9 cellular contexts compared by ENCODE assay signal in the genomic region with DNA sequence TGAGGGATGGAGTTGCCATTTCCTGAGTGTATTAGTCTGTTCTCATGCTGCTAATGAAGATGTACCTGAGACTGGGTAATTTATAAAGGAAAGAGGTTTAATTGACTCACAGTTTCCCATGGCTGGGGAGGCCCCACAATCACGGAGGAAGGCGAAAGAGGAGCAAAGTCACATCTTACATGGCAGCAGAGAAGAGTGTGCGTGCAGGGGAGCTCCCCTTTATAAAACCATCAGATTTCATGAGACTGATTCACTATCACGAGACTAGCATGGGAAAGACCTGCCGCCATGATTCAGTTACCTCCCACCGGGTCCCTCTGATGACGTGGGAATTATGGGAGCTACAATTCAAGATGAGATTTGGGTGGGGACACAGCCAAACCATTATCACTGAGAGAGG. TPM values are rescaled to one million over a fixed set of nuclear protein-coding genes. Genes with fewer than 3 reads are reported as not detected.
DNase-seq lines count a peak whose midpoint lies in the region; ATAC-seq, FAIRE-seq and TF ChIP-seq lines count a peak whose summit lies in the region.
"Not testable (repeated sequence)": the region's sequence is repeated elsewhere in the genome, so short reads cannot be mapped to it uniquely, and the experiment has no call there.
"Had no signal": no experiment of that assay in that cellular context is flagged by ENCODE, and none has a peak within 500 bp of the region (broad histone marks: within the 10 kb centered on the region; RNA-seq: fewer than 3 reads in every experiment).

No MANE protein-coding gene starts in this region.

- not testable (repeated sequence) for H3K9ac ChIP-seq in K562 (ENCODE audit: insufficient read depth in 1 of 2, low read depth in 2 of 2, low read length in 2 of 2)

- not testable (repeated sequence) for H3K4me3 Mint-ChIP-seq in WTC11

- peaks cover 60% of the 10 kb centered on the region for H3K36me3 Mint-ChIP-seq in WTC11

- H3K4me1 ChIP-seq in K562 (replicated peaks in 1 of 2; ENCODE audit: control insufficient read depth in 2 of 2, insufficient read depth in 2 of 2, low read length in 2 of 2), result not testable (repeated sequence)

- not testable (repeated sequence) for H4K20me1 ChIP-seq in K562 (replicated peaks; ENCODE audit: control insufficient read depth, insufficient read depth, low read length)

- peaks cover 73% of the 10 kb centered on the region for H3K36me3 ChIP-seq in K562 (ENCODE audit: control insufficient read depth, insufficient read depth, low read length)

- TF ChIP-seq POLR2A in K562 (conservative IDR thresholded peaks at IDR 0.05), result not testable (repeated sequence)

- H3K9me3 Mint-ChIP-seq in WTC11, result not testable (repeated sequence)

- not testable (repeated sequence) for H3K9me1 ChIP-seq in K562 (ENCODE audit: control insufficient read depth, insufficient read depth, low read length)

- H3K27ac Mint-ChIP-seq in WTC11, result peak overlapping the region; percentile 51; the same call in 1 of the 2 replicates

- in situ Hi-C loops in K562 (cut with MboI), result not testable (repeated sequence)

- not testable (repeated sequence) for TF ChIP-seq CTCF in WTC11 (IDR thresholded peaks at IDR 0.05); K562 (IDR thresholded peaks at IDR 0.05 in 2 of 3, conservative IDR thresholded peaks at IDR 0.05 in 1 of 3; ENCODE audit: insufficient read depth in 2 of 3, low read depth in 1 of 3, low read length in 3 of 3)

- H3K27ac ChIP-seq in K562 (ENCODE audit: extremely low read depth, low read depth, low read length), result not testable (repeated sequence)

- intact Hi-C loops in K562 (cut with micrococcal nuclease), result not testable (repeated sequence)

- WGBS in K562 (ENCODE audit: insufficient coverage, low coverage, missing lambda C conversion rate), result 93% methylated on average over 7 of the region's 7 CpGs

- DNase-seq in WTC11 (ENCODE audit: low spot score); K562 (ENCODE audit: extremely low read depth in 1 of 4, low spot score in 3 of 4): not testable (repeated sequence)
- DNase-seq in activated CD4-positive, alpha-beta T cell treated with anti-CD3 and anti-CD28 coated beads, Interleukin-2, amount 50 U/mL, for 48 hours, result peak; percentile 36 to 60
- peak; percentile 31 to 45 for DNase-seq in activated T-cell treated with anti-CD3 and anti-CD28 coated beads, Interleukin-2, amount 50 U/mL, for 48 hours
- peak; percentile 23 for DNase-seq in activated naive CD4-positive, alpha-beta T cell treated with anti-CD3 and anti-CD28 coated beads, Interleukin-2, amount 50 U/mL, for 16 hours
- DNase-seq in stimulated activated CD4-positive, alpha-beta T cell treated with anti-CD3 and anti-CD28 coated beads, Interleukin-15, amount 100 ng/mL, for 24 hours, result peak; percentile 65
- DNase-seq in stimulated activated CD4-positive, alpha-beta T cell treated with anti-CD3 and anti-CD28 coated beads, TNF-alpha, amount 100 ng/mL, for 48 hours (ENCODE audit: low read depth in 3 of 3), result peak in 2 of 3 donors; percentile 23 to 47

- not testable (repeated sequence) for ATAC-seq in WTC11, K562

- H3K79me2 ChIP-seq in K562 (ENCODE audit: control insufficient read depth, insufficient read depth, low read length), result peaks cover 24% of the 10 kb centered on the region

- TF ChIP-seq EP300 in K562 (IDR thresholded peaks at IDR 0.05; ENCODE audit: low read length), result not testable (repeated sequence)

- H3K27me3 Mint-ChIP-seq in WTC11 (ENCODE audit: low read depth), result not testable (repeated sequence)

- H3K27me3 ChIP-seq in K562 (ENCODE audit: control insufficient read depth in 2 of 2, insufficient read depth in 2 of 2, low read length in 2 of 2), result not testable (repeated sequence)

- not testable (repeated sequence) for BruUV-seq in K562 (replicated peaks; lab: Mats Ljungman, UMichigan)

- H3K4me1 Mint-ChIP-seq in WTC11, result peaks cover 18% of the 10 kb centered on the region

- H3K4me3 ChIP-seq in K562, result not testable (repeated sequence)

- not testable (repeated sequence) for H2AFZ ChIP-seq in K562 (ENCODE audit: low read depth, low read length)

- FAIRE-seq in K562 (lab: Jason Lieb, UNC), result not testable (repeated sequence)

- not testable (repeated sequence) for TF ChIP-seq RAD21 in K562 (CRISPR knock-in tag; conservative IDR thresholded peaks at IDR 0.05 in 1 of 2, IDR thresholded peaks at IDR 0.05 in 1 of 2)

- POLR2A ChIA-PET in WTC11 (lab: Charles Lee); K562 (lab: Yijun Ruan, JAX): not testable (repeated sequence)

- H3K4me2 ChIP-seq in K562 (ENCODE audit: insufficient read depth, low read length), result not testable (repeated sequence)

- CTCF ChIA-PET in WTC11 (lab: Charles Lee); K562 (lab: Yijun Ruan, JAX; ENCODE audit: low intra/inter-chr PET ratio): not testable (repeated sequence)

- not testable (repeated sequence) for H3K9me3 ChIP-seq in K562 (replicated peaks; ENCODE audit: control insufficient read depth, insufficient read depth, low read depth, low read length)

TF ChIP-seq in K562, 482 proteins besides CTCF, POLR2A, EP300 and RAD21:
- TF ChIP-seq ZNF431 (CRISPR knock-in tag; IDR thresholded peaks at IDR 0.05), result peak; percentile 49; the same call in 1 of the 2 replicates
TF ChIP-seq in K562: peak in this region for 1; not testable (repeated sequence) for 481.

RNA-seq across cellular contexts. Expression of a gene that starts 5.9 kb away (rescaled TPM):
- total RNA-seq in WTC11 (2021) (68.4 to 70.2 TPM (median 69.6 TPM) in 3 replicates), K562 (2014; rRNA removed) (22.3 and 32.0 TPM in 2 replicates), K562 (2014; rRNA removed; fragmentation: Illumina TruSeq; extraction: Trizol) (18.7 and 21.1 TPM in 2 replicates), K562 (2015; rRNA removed; fragmentation: Illumina TruSeq; extraction: Trizol) (18.6 TPM in 2 replicates), K562 (2021) (32.2 and 38.2 TPM in 2 replicates)
- total RNA-seq in K562 (2011; cell fraction: chromatin; rRNA removed; ENCODE audit: low replicate concordance), result 81.0 and 87.4 TPM in 2 replicates
- 56.5 and 64.7 TPM in 2 replicates for total RNA-seq in K562 (2011; cell fraction: nucleolus; rRNA removed)
- total RNA-seq in K562 (2011; cell fraction: nucleoplasm; rRNA removed), result 82.6 and 125 TPM in 2 replicates
- polyA plus RNA-seq in K562 (2011; rRNA removed) (15.6 and 17.1 TPM in 2 replicates), K562 (2014; fragmentation: Illumina TruSeq; extraction: Trizol) (20.8 and 26.7 TPM in 2 replicates), K562 (2014; fragmentation: Nextera tagmentation; extraction: Ambion mirVana) (1 to 10 TPM; 2.6 to 4.1 TPM), K562 (2014; rRNA removed) (23.9 and 27.4 TPM in 2 replicates)
- 14.7 and 24.8 TPM in 2 replicates for polyA plus RNA-seq in K562 (2011; cell fraction: cytosol; rRNA removed)
- 41.4 and 66.7 TPM in 2 replicates for polyA plus RNA-seq in K562 (2011; cell fraction: nucleus; rRNA removed)
- 22.6 and 23.3 TPM in 2 replicates for polyA plus RNA-seq in K562 (2012)
- polyA minus RNA-seq in K562 (2011; rRNA and poly(A)+ RNA removed), result 15.6 and 16.8 TPM in 2 replicates
- 15.5 and 16.5 TPM in 2 replicates for polyA minus RNA-seq in K562 (2011; cell fraction: cytosol; rRNA and poly(A)+ RNA removed)
- polyA minus RNA-seq in K562 (2011; cell fraction: nucleus; rRNA and poly(A)+ RNA removed), result 26.5 and 33.8 TPM in 2 replicates

RNA-seq across cellular contexts. Expression of a gene that starts 33.4 kb away (rescaled TPM):
- 1.1 to 1.4 TPM (median 1.1 TPM) in 3 replicates for total RNA-seq in WTC11 (2021)
- 0.30 TPM in 1 of 2 replicates, not detected in the other for total RNA-seq in K562 (2011; cell fraction: chromatin; rRNA removed; ENCODE audit: low replicate concordance)
- total RNA-seq in K562 (2011; cell fraction: nucleolus; rRNA removed), result 0.26 and 0.33 TPM in 2 replicates
- 0.07 TPM in 1 of 2 replicates, not detected in the other for total RNA-seq in K562 (2011; cell fraction: nucleoplasm; rRNA removed)
- 0.04 and 0.09 TPM in 2 replicates for total RNA-seq in K562 (2014; rRNA removed)
- total RNA-seq in K562 (2014; rRNA removed; fragmentation: Illumina TruSeq; extraction: Trizol), result not detected in 2 replicates
- 0.04 TPM in 2 replicates for total RNA-seq in K562 (2015; rRNA removed; fragmentation: Illumina TruSeq; extraction: Trizol)
- 0.04 and 0.09 TPM in 2 replicates for total RNA-seq in K562 (2021)
- 0.04 and 0.07 TPM in 2 replicates for polyA plus RNA-seq in K562 (2011; rRNA removed)
- 0.13 and 0.30 TPM in 2 replicates for polyA plus RNA-seq in K562 (2011; cell fraction: cytosol; rRNA removed)
- 0.28 and 0.55 TPM in 2 replicates for polyA plus RNA-seq in K562 (2011; cell fraction: nucleus; rRNA removed)
- polyA plus RNA-seq in K562 (2012), result 0.06 and 0.10 TPM in 2 replicates
- polyA plus RNA-seq in K562 (2014; fragmentation: Illumina TruSeq; extraction: Trizol), result 0.03 and 0.08 TPM in 2 replicates
- polyA plus RNA-seq in K562 (2014; fragmentation: Nextera tagmentation; extraction: Ambion mirVana), result not detected
- polyA plus RNA-seq in K562 (2014; rRNA removed), result 0.05 TPM in 1 of 2 replicates, not detected in the other
- not detected in 2 replicates for polyA minus RNA-seq in K562 (2011; rRNA and poly(A)+ RNA removed)
- polyA minus RNA-seq in K562 (2011; cell fraction: cytosol; rRNA and poly(A)+ RNA removed), result not detected in 2 replicates
- 0.44 and 0.94 TPM in 2 replicates for polyA minus RNA-seq in K562 (2011; cell fraction: nucleus; rRNA and poly(A)+ RNA removed)
- total RNA-seq: MCF 10A had no signal
- polyA plus RNA-seq: CD14-positive monocyte had no signal
